8 cellular contexts compared by ENCODE assay signal in genomic region chr18:75478996-75479870, GRCh38. TPM values are rescaled to one million over a fixed set of nuclear protein-coding genes. Genes with fewer than 3 reads are reported as not detected.
DNase-seq lines count a peak whose midpoint lies in the region; ATAC-seq and TF ChIP-seq lines count a peak whose summit lies in the region.

No MANE protein-coding gene starts in this region.

- peak; percentile 79 for TF ChIP-seq CTCF in VCaP (conservative IDR thresholded peaks at IDR 0.05)

- peak; percentile 4 for DNase-seq in SIG-M5 treated with dmso at 0.1 percent for 504 hours (lab: John Stamatoyannopoulos, UW; ENCODE audit: unreplicated experiment)
- no peak for DNase-seq in SIG-M5 (lab: John Stamatoyannopoulos, UW)
- DNase-seq in NCI-H1694 treated with DMSO at 0.1 percent for 48 hours (lab: John Stamatoyannopoulos, UW): peak; percentile 59
- DNase-seq in glomerular endothelial cell (ENCODE audit: extremely low read depth, low read depth, low spot score): peak; percentile 36
- DNase-seq in putamen (ENCODE audit: low spot score): peak; percentile 43
- no peak for DNase-seq in activated CD8-positive, alpha-beta memory T cell treated with anti-CD3 and anti-CD28 coated beads for 24 hours

- ATAC-seq in HG02759 (IDR thresholded peaks at IDR 0.05; ENCODE audit: unreplicated experiment): peak; percentile 83

- H3K27ac ChIP-seq in VCaP: no peak overlapping the region

RNA-seq across cellular contexts. Expression of gene SMIM21, which starts 51.7 kb away (rescaled TPM):
- not detected in 2 replicates for total RNA-seq in glomerular endothelial cell

Comparison
In these comparisons a context has a peak if more than half of its experiments do, and no peak if none do; other contexts are left out.
1. DNase-seq: peak in SIG-M5 treated with dmso at 0.1 percent for 504 hours (single experiment), NCI-H1694 treated with DMSO at 0.1 percent for 48 hours (single experiment), glomerular endothelial cell (single experiment) and putamen (single experiment); none in SIG-M5 (single experiment) and activated CD8-positive, alpha-beta memory T cell treated with anti-CD3 and anti-CD28 coated beads for 24 hours (single experiment).